ENCODE assay signal across 9 cellular contexts in genomic region chr15:63500265-63501250, GRCh38. TPM values are rescaled to one million over a fixed set of nuclear protein-coding genes. Genes with fewer than 3 reads are reported as not detected.
A peak's percentile ranks its signal among the peaks of the same experiment; 100 is the strongest.
DNase-seq lines count a peak whose midpoint lies in the region; ATAC-seq and TF ChIP-seq lines count a peak whose summit lies in the region.
"Had no signal": no experiment of that assay in that cellular context is flagged by ENCODE, and none has a peak within 500 bp of the region (broad histone marks: within the 10 kb centered on the region; RNA-seq: fewer than 3 reads in every experiment).

No MANE protein-coding gene starts in this region.

- ATAC-seq in lower lobe of right lung (peak in 1 of 2 donors; percentile 1), HG03571 (IDR thresholded peaks at IDR 0.05; ENCODE audit: unreplicated experiment) (no peak)

- H3K9me3 ChIP-seq in lower lobe of right lung (no peaks in the 10 kb centered on the region), tibial nerve (no peaks in the 10 kb centered on the region)

- no peak for TF ChIP-seq CTCF in astrocyte of the cerebellum (IDR thresholded peaks at IDR 0.05; ENCODE audit: low read depth, low read length, missing control alignments)
- no peak for TF ChIP-seq CTCF in lower lobe of right lung (IDR thresholded peaks at IDR 0.05)
- TF ChIP-seq CTCF in tibial nerve (IDR thresholded peaks at IDR 0.05): no peak

- H3K27ac ChIP-seq in lower lobe of right lung (peak overlapping the region; percentile 99), tibial nerve (peak overlapping the region; percentile 33 to 99 (median 96))

- TF ChIP-seq POLR2A in tibial nerve (IDR thresholded peaks at IDR 0.05): no peak

- in situ Hi-C loops in astrocyte of the cerebellum (cut with HindIII; ENCODE audit: low sequenced_read_pairs): no loop called here

- DNase-seq in activated effector memory CD4-positive, alpha-beta T cell treated with anti-CD3 and anti-CD28 coated beads, Interleukin-2, amount 50 U/mL, for 16 hours: peak; percentile 50
- no peak for DNase-seq in activated effector memory CD4-positive, alpha-beta T cell treated with Interleukin-2 at 50 U/mL for 16 hours
- DNase-seq in astrocyte of the cerebellum (ENCODE audit: low read depth) (no peak), lower lobe of right lung (peak; percentile 53), tibial nerve (ENCODE audit: low spot score in 2 of 2) (no peak), midbrain (lab: John Stamatoyannopoulos, UW) (no peak), putamen (ENCODE audit: low spot score) (no peak)
- DNase-seq: SHP77 had no signal

- WGBS in tibial nerve, 2 donors: 64 to 67% methylated on average over 8 of the region's 8 CpGs

- no peaks in the 10 kb centered on the region for H3K27me3 ChIP-seq in lower lobe of right lung (ENCODE audit: low read depth)
- H3K27me3 ChIP-seq in tibial nerve: no peaks in the 10 kb centered on the region

- no peak for TF ChIP-seq EP300 in tibial nerve (IDR thresholded peaks at IDR 0.05)

- peak overlapping the region; percentile 19 for H3K4me3 ChIP-seq in astrocyte of the cerebellum (ENCODE audit: low read depth, low read length)
- peak overlapping the region; percentile 42 for H3K4me3 ChIP-seq in lower lobe of right lung
- H3K4me3 ChIP-seq in tibial nerve: peak overlapping the region in 3 of 4 donors; percentile 29 to 42 (median 34)

- H3K4me1 ChIP-seq in lower lobe of right lung (peaks cover 72% of the 10 kb centered on the region), tibial nerve (peaks cover 0 to 54% (median 25%) of the 10 kb centered on the region in 4 donors)

- intact Hi-C loops in lower lobe of right lung (cut with DNase I): no loop called here

- H3K36me3 ChIP-seq in lower lobe of right lung (no peaks in the 10 kb centered on the region), tibial nerve (no peaks in the 10 kb centered on the region)

RNA-seq across cellular contexts. Expression of gene USP3, which starts 3.8 kb away (rescaled TPM):
- 74.5 TPM for total RNA-seq in lower lobe of right lung
- total RNA-seq in tibial nerve: 10 to 100 TPM; 32.8 to 47.3 (median 38.3) TPM

Comparison
In these comparisons a context has a peak if more than half of its experiments do, and no peak if none do; other contexts are left out.
1. DNase-seq: peak in activated effector memory CD4-positive, alpha-beta T cell treated with anti-CD3 and anti-CD28 coated beads, Interleukin-2, amount 50 U/mL, for 16 hours (single experiment) and lower lobe of right lung (single experiment); none in activated effector memory CD4-positive, alpha-beta T cell treated with Interleukin-2 at 50 U/mL for 16 hours (single experiment), astrocyte of the cerebellum (single experiment), tibial nerve (0 of 2), midbrain (single experiment) and putamen (single experiment).
2. Peak in every context shown above with its lines, with median percentiles within 50 percentile points of each other: H3K4me3 ChIP-seq.